ENCODE assay signal across 20 cellular contexts in the genomic region with DNA sequence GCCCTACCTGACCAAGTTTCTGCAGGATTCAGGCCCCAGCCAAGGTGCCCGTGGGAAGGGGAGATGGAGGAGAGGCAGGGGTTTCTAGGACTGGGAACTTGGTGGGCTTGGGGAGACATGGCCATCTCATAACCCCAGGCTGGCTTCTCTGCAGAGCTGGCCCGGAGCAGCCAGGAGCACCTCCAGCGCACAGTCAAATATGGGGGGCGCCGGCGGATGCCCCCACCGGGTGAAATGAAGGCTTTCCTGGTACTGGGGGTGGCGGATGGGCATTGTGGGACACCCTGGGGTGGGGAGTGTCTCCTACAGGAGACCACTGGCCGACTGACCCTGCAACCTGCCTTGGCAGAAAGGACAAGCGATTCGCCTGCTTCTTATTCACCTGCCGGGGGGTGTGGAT. TPM values are rescaled to one million over a fixed set of nuclear protein-coding genes. Genes with fewer than 3 reads are reported as not detected.
DNase-seq lines count a peak whose midpoint lies in the region; ATAC-seq and TF ChIP-seq lines count a peak whose summit lies in the region.
"Had no signal": no experiment of that assay in that cellular context is flagged by ENCODE, and none has a peak within 500 bp of the region (broad histone marks: within the 10 kb centered on the region; RNA-seq: fewer than 3 reads in every experiment).

No MANE protein-coding gene starts in this region.

- H3K27me3 ChIP-seq in HCT116 (ENCODE audit: insufficient read depth, low read length) (no peaks in the 10 kb centered on the region), BE2C (no peaks in the 10 kb centered on the region), prostate gland (replicated peaks; ENCODE audit: insufficient read depth) (no peaks in the 10 kb centered on the region)
- H3K27me3 ChIP-seq: BLaER1 treated with 17β-estradiol and CSF1 and Interleukin-3, amounts not matched to agents 10 nM and 100 nM had no signal

- H4K20me1 ChIP-seq in HCT116 (ENCODE audit: insufficient read depth) = no peaks in the 10 kb centered on the region

- peaks cover 2% of the 10 kb centered on the region for H3K36me3 Mint-ChIP-seq in central memory CD8-positive, alpha-beta T cell (ENCODE audit: insufficient read depth)
- H3K36me3 Mint-ChIP-seq: CD4-positive, alpha-beta memory T cell had no signal

- no peaks in the 10 kb centered on the region for H3K79me2 ChIP-seq in HCT116 (ENCODE audit: insufficient read depth, low read length)

- H3K4me1 ChIP-seq in HCT116 (ENCODE audit: control insufficient read depth in 1 of 2, insufficient read depth in 2 of 2, low read length in 2 of 2) (peaks cover 0 to 5% of the 10 kb centered on the region in 2 experiments; a peak in 1 of 4 replicates), BE2C (peaks cover 9% of the 10 kb centered on the region), prostate gland (replicated peaks) (no peaks in the 10 kb centered on the region)

- TF ChIP-seq POLR2A in HCT116 (IDR thresholded peaks at IDR 0.05; ENCODE audit: borderline replicate concordance, extremely low read depth, insufficient read depth, insufficient read length) (no peak), prostate gland (IDR thresholded peaks at IDR 0.05) (no peak)

- H3K27ac Mint-ChIP-seq in stimulated activated naive CD8-positive, alpha-beta T cell treated with anti-CD3 and anti-CD28 coated beads, Interleukin-15, amount 100 ng/mL, for 72 hours = peak overlapping the region; percentile 43 to 55
- H3K27ac Mint-ChIP-seq in central memory CD8-positive, alpha-beta T cell (ENCODE audit: low read depth) = peak overlapping the region; percentile 25

- ATAC-seq in stimulated activated naive CD8-positive, alpha-beta T cell treated with anti-CD3 and anti-CD28 coated beads, Interleukin-15, amount 100 ng/mL, for 72 hours = no peak
- no peak for ATAC-seq in stimulated activated naive CD8-positive, alpha-beta T cell treated with anti-CD3 and anti-CD28 coated beads, Interleukin-15, Interleukin-2, amounts not matched to agents 100 U/mL and 50 U/mL, for 24 hours
- no peak for ATAC-seq in HCT116
- no peak for ATAC-seq in central memory CD8-positive, alpha-beta T cell (replicated peaks; ENCODE audit: extremely low read depth, poor library complexity, severe bottlenecking)

- no peak overlapping the region for H3K4me3 Mint-ChIP-seq in stimulated activated naive CD8-positive, alpha-beta T cell treated with anti-CD3 and anti-CD28 coated beads, Interleukin-15, amount 100 ng/mL, for 72 hours
- H3K4me3 Mint-ChIP-seq in central memory CD8-positive, alpha-beta T cell = no peak overlapping the region
- H3K4me3 Mint-ChIP-seq: CD4-positive, alpha-beta memory T cell had no signal

- H3K27ac ChIP-seq in HCT116 (ENCODE audit: low read depth, low read length) = no peak overlapping the region
- H3K27ac ChIP-seq in prostate gland = no peak overlapping the region

- no peak overlapping the region for H3K4me3 ChIP-seq in HCT116 (replicated peaks in 1 of 2; ENCODE audit: low read depth in 1 of 2, low read length in 2 of 2)
- H3K4me3 ChIP-seq in BE2C (ENCODE audit: low read depth, low read length) = no peak overlapping the region
- H3K4me3 ChIP-seq in prostate gland = no peak overlapping the region
- H3K4me3 ChIP-seq: BLaER1 treated with 17β-estradiol and CSF1 and Interleukin-3, amounts not matched to agents 10 nM and 100 nM had no signal

- no peaks in the 10 kb centered on the region for H3K27me3 Mint-ChIP-seq in stimulated activated naive CD8-positive, alpha-beta T cell treated with anti-CD3 and anti-CD28 coated beads, Interleukin-15, amount 100 ng/mL, for 72 hours
- H3K27me3 Mint-ChIP-seq in central memory CD8-positive, alpha-beta T cell = no peaks in the 10 kb centered on the region
- H3K27me3 Mint-ChIP-seq: CD4-positive, alpha-beta memory T cell had no signal

- CTCF ChIA-PET in HCT116 (lab: Charles Lee) = interaction anchor here (1.0 to 6.9 kb wide), 4 partner anchors 9 to 126 kb away, joined by 3 to 63 read pairs (median 8); partner anchors contain the start of gene SMIM5

- no peaks in the 10 kb centered on the region for H3K4me1 Mint-ChIP-seq in stimulated activated naive CD8-positive, alpha-beta T cell treated with anti-CD3 and anti-CD28 coated beads, Interleukin-15, amount 100 ng/mL, for 72 hours
- H3K4me1 Mint-ChIP-seq in central memory CD8-positive, alpha-beta T cell = peaks cover 6% of the 10 kb centered on the region
- H3K4me1 Mint-ChIP-seq: CD4-positive, alpha-beta memory T cell had no signal

- no peak overlapping the region for H3K4me2 ChIP-seq in HCT116 (ENCODE audit: low read length)

- H3K9me3 ChIP-seq in HCT116 (ENCODE audit: control insufficient read depth in 1 of 2, insufficient read depth in 1 of 2, low read depth in 1 of 2, low read length in 2 of 2) = no peaks in the 10 kb centered on the region
- H3K9me3 ChIP-seq in BE2C = no peaks in the 10 kb centered on the region
- H3K9me3 ChIP-seq in prostate gland = no peaks in the 10 kb centered on the region
- H3K9me3 ChIP-seq: BLaER1 treated with 17β-estradiol and CSF1 and Interleukin-3, amounts not matched to agents 10 nM and 100 nM had no signal

- TF ChIP-seq CTCF in HCT116 (IDR thresholded peaks at IDR 0.05 in 2 of 3, conservative IDR thresholded peaks at IDR 0.05 in 1 of 3; ENCODE audit: borderline replicate concordance in 1 of 3, insufficient read depth in 1 of 3, low read depth in 2 of 3, low read length in 2 of 3) = no peak
- no peak for TF ChIP-seq CTCF in BE2C (IDR thresholded peaks at IDR 0.05; ENCODE audit: low read depth, low read length)
- no peak for TF ChIP-seq CTCF in prostate gland (IDR thresholded peaks at IDR 0.05)

- TF ChIP-seq RAD21 in HCT116 (IDR thresholded peaks at IDR 0.05; ENCODE audit: low read depth) = no peak

- BruUV-seq in HCT116 (replicated peaks; lab: Mats Ljungman, UMichigan) = TSS peak; percentile 3

- no peaks in the 10 kb centered on the region for H3K9me2 ChIP-seq in HCT116 (ENCODE audit: insufficient read depth)

- WGBS in prostate gland = 89% methylated on average over 12 of the region's 12 CpGs

- no peaks in the 10 kb centered on the region for H3K9me3 Mint-ChIP-seq in stimulated activated naive CD8-positive, alpha-beta T cell treated with anti-CD3 and anti-CD28 coated beads, Interleukin-15, amount 100 ng/mL, for 72 hours
- H3K9me3 Mint-ChIP-seq in central memory CD8-positive, alpha-beta T cell = no peaks in the 10 kb centered on the region
- H3K9me3 Mint-ChIP-seq: CD4-positive, alpha-beta memory T cell had no signal

- no peaks in the 10 kb centered on the region for H3K36me3 ChIP-seq in HCT116 (ENCODE audit: control insufficient read depth in 1 of 2, insufficient read depth in 2 of 2, low read length in 2 of 2)
- H3K36me3 ChIP-seq in BE2C = no peaks in the 10 kb centered on the region
- H3K36me3 ChIP-seq in prostate gland = peaks cover 0 to 3% of the 10 kb centered on the region in 2 donors

- no peak overlapping the region for H3K9ac ChIP-seq in HCT116 (ENCODE audit: low read length)

- RAD21 ChIA-PET in HCT116 (lab: Charles Lee; ENCODE audit: low non-redundant PET in 1 of 2, low total read pairs in 2 of 2, uncharacterized antibody in 2 of 2, unreplicated experiment in 2 of 2) = no interaction called here

- intact Hi-C loops in HCT116 (cut with micrococcal nuclease) (no loop called here), prostate gland (cut with DNase I) (no loop called here)

- H2AFZ ChIP-seq in HCT116 (ENCODE audit: low read depth, low read length, poor library complexity, severe bottlenecking) = no peak overlapping the region

- POLR2A ChIA-PET in HCT116 (lab: Charles Lee) = no interaction called here

- no peak for DNase-seq in stimulated activated naive CD8-positive, alpha-beta T cell treated with anti-CD3 and anti-CD28 coated beads, Interleukin-15, amount 100 ng/mL, for 72 hours
- DNase-seq in stimulated activated naive CD8-positive, alpha-beta T cell treated with anti-CD3 and anti-CD28 coated beads, Interleukin-15, Interleukin-2, amounts not matched to agents 100 U/mL and 50 U/mL, for 24 hours = no peak
- DNase-seq in HCT116 (ENCODE audit: low read depth, low spot score) (no peak), NCI-H1417 (lab: John Stamatoyannopoulos, UW) (no peak), BE2C (no peak), prostate gland (ENCODE audit: low spot score) (no peak)
- no peak for DNase-seq in central memory CD8-positive, alpha-beta T cell (ENCODE audit: low spot score in 2 of 2)
- DNase-seq: Calu3; CD4-positive, alpha-beta memory T cell; COR-L47; DMS53; DMS79 treated with DMSO at 0.1 percent for 48 hours; GF-D8; GOT3; H7; HCEC 1CT had no signal

TF ChIP-seq in HCT116, 20 proteins besides CTCF, POLR2A, EP300 and RAD21:
- no peak for TF ChIP-seq SP1 (IDR thresholded peaks at IDR 0.05; ENCODE audit: low read depth)
- TF ChIP-seq JUND (IDR thresholded peaks at IDR 0.05) = no peak
- peak; percentile 8; the same call in 1 of the 2 replicates for TF ChIP-seq POLR2AphosphoS5 (IDR thresholded peaks at IDR 0.05; ENCODE audit: low read depth, low read length)

RNA-seq across cellular contexts. Expression of gene SMIM5, which starts 9.2 kb away (rescaled TPM):
- total RNA-seq in HCT116 (2021; ENCODE audit: unreplicated experiment) (0.12 TPM), prostate gland (1 to 10 TPM in 1 of 2 donors, under 1 TPM in 1; 0.27 to 4.1 TPM)
- 0.79 and 1.0 TPM in 2 replicates for polyA plus RNA-seq in HCT116 (2012)
- polyA plus RNA-seq in BE2C (2012; ENCODE audit: insufficient read depth, insufficient read length, low read depth) = 0.46 TPM
- total RNA-seq: A673; CD4-positive, alpha-beta memory T cell; Daoy; G401; H7 had no signal
- polyA plus RNA-seq: CD4-positive, alpha-beta memory T cell had no signal

RNA-seq across cellular contexts. Expression of gene MYO15B, which starts 36.4 kb away (rescaled TPM):
- total RNA-seq in HCT116 (2021; ENCODE audit: unreplicated experiment) = 30.3 TPM
- 24.7 and 39.5 TPM in 2 replicates for polyA plus RNA-seq in HCT116 (2012)
- 10.0 TPM for polyA plus RNA-seq in BE2C (2012; ENCODE audit: insufficient read depth, insufficient read length, low read depth)
- total RNA-seq in prostate gland = 100 to 1,000 TPM in 1 of 2 donors, 10 to 100 TPM in 1; 86.5 to 214 TPM

RNA-seq across cellular contexts. Expression of gene RECQL5, which starts 42.9 kb away (rescaled TPM):
- 83.3 TPM for total RNA-seq in HCT116 (2021; ENCODE audit: unreplicated experiment)
- 55.3 and 61.6 TPM in 2 replicates for polyA plus RNA-seq in HCT116 (2012)
- polyA plus RNA-seq in BE2C (2012; ENCODE audit: insufficient read depth, insufficient read length, low read depth) = 69.1 TPM
- total RNA-seq in prostate gland = 100 to 1,000 TPM in 1 of 2 donors, 10 to 100 TPM in 1; 33.6 to 132 TPM

RNA-seq across cellular contexts. Expression of gene SAP30BP, which starts 43.1 kb away (rescaled TPM):
- total RNA-seq in HCT116 (2021; ENCODE audit: unreplicated experiment) (149 TPM), prostate gland (10 to 100 TPM; 50.4 to 72.3 TPM)
- polyA plus RNA-seq in HCT116 (2012) = 107 and 111 TPM in 2 replicates
- 162 TPM for polyA plus RNA-seq in BE2C (2012; ENCODE audit: insufficient read depth, insufficient read length, low read depth)
